ENCODE assay signal across 1 cellular context in genomic region chr2:25977768-25978167, GRCh38.
TF ChIP-seq lines count a peak whose summit lies in the region.

No MANE protein-coding gene starts in this region.

TF ChIP-seq in HepG2, 621 proteins besides CTCF, POLR2A, EP300 and RAD21:
- TF ChIP-seq ZNF605 (CRISPR knock-in tag; IDR thresholded peaks at IDR 0.05) (0 out of 2 replicates have a peak, but pooled peaks have one; percentile 31), TEAD3 (CRISPR knock-in tag; optimal IDR thresholded peaks at IDR 0.05; ENCODE audit: borderline replicate concordance) (peak; percentile 23), FOSL2 (CRISPR knock-in tag; IDR thresholded peaks at IDR 0.05) (peak; percentile 34; the same call in 1 of the 2 replicates), TFAP4 (IDR thresholded peaks at IDR 0.05; ENCODE audit: borderline replicate concordance, low read depth) (no peak)
